In genomic region chr1:55716151-55716550, GRCh38 we compare ENCODE assay signal across 27 cellular contexts.
DNase-seq lines count a peak whose midpoint lies in the region; ATAC-seq and TF ChIP-seq lines count a peak whose summit lies in the region.
"Had no signal": no experiment of that assay in that cellular context is flagged by ENCODE, and none has a peak within 500 bp of the region (broad histone marks: within the 10 kb centered on the region; RNA-seq: fewer than 3 reads in every experiment).

No MANE protein-coding gene starts in this region.

- no peak overlapping the region for H2AFZ ChIP-seq in IMR-90 (replicated peaks; ENCODE audit: low read length, poor library complexity)

- H3K79me1 ChIP-seq in IMR-90 (ENCODE audit: low read depth in 1 of 2, low read length in 2 of 2), result 0 out of 4 replicates have a peak, but pooled peaks cover 0 to 6% of the 10 kb centered on the region in 2 experiments

- H4K8ac ChIP-seq in IMR-90 (ENCODE audit: low read depth in 2 of 2, low read length in 2 of 2), result peak overlapping the region; percentile 85 to 91

- no peak for TF ChIP-seq POLR2A in IMR-90 (IDR thresholded peaks at IDR 0.05; ENCODE audit: low read depth, low read length)
- TF ChIP-seq POLR2A in testis (IDR thresholded peaks at IDR 0.05), result no peak

- intact Hi-C loops in IMR-90 (cut with micrococcal nuclease), result loop anchor here (5.0 to 10.0 kb wide), 3 partner anchors 209 to 769 kb away; no protein-coding TSS in a partner anchor
- intact Hi-C loops in testis (cut with DNase I; ENCODE audit: low total_unique reads), result no loop called here

- peak overlapping the region; percentile 97 for H3K27ac ChIP-seq in IMR-90 (ENCODE audit: insufficient read depth, low read length)
- H3K27ac ChIP-seq in testis, result peak overlapping the region; percentile 1 to 84
- H3K27ac ChIP-seq: cardiac muscle cell, left lung, pancreas, right atrium auricular region, RWPE1, SK-N-MC, thoracic aorta, WERI-Rb-1 had no signal

- peak overlapping the region; percentile 98 for H3K18ac ChIP-seq in IMR-90 (ENCODE audit: low read depth, low read length)

- POLR2A ChIA-PET in IMR-90 (lab: Charles Lee; ENCODE audit: unreplicated experiment), result no interaction called here

- peak overlapping the region; percentile 96 for H3K14ac ChIP-seq in IMR-90 (replicated peaks; ENCODE audit: low read depth, low read length)

- H3K36me3 ChIP-seq in IMR-90 (ENCODE audit: control insufficient read depth, insufficient read depth, low read length) (no peaks in the 10 kb centered on the region), adipocyte (ENCODE audit: control insufficient read depth, insufficient read depth, low read length, severe bottlenecking) (no peaks in the 10 kb centered on the region), testis (ENCODE audit: low read depth, missing control alignments) (no peaks in the 10 kb centered on the region)
- H3K36me3 ChIP-seq: cardiac muscle cell, left lung, pancreas, right atrium auricular region, thoracic aorta, WERI-Rb-1 had no signal

- dilution Hi-C loops in IMR-90 (cut with HindIII; ENCODE audit: low sequenced_read_pairs, unreplicated experiment), result no loop called here

- H2AK9ac ChIP-seq in IMR-90 (replicated peaks; ENCODE audit: low read depth, low read length, poor library complexity), result peak overlapping the region; percentile 68

- no TSS peak for BruUV-seq in IMR-90 (replicated peaks; lab: Mats Ljungman, UMichigan)

- H3K23ac ChIP-seq in IMR-90 (ENCODE audit: low read depth, low read length), result peak overlapping the region; percentile 83

- peak overlapping the region; percentile 100 for H2BK120ac ChIP-seq in IMR-90 (ENCODE audit: low read depth, low read length)

- peak overlapping the region; percentile 100 for H2BK20ac ChIP-seq in IMR-90 (ENCODE audit: low read depth, low read length)

- peak overlapping the region; percentile 95 for H4K91ac ChIP-seq in IMR-90 (ENCODE audit: insufficient read depth, low read depth, low read length)

- peak overlapping the region; percentile 86 for H2AK5ac ChIP-seq in IMR-90 (ENCODE audit: low read depth, low read length)

- peak overlapping the region; percentile 100 for H3K4ac ChIP-seq in IMR-90 (ENCODE audit: low read depth, low read length)

- H2BK5ac ChIP-seq in IMR-90 (ENCODE audit: low read depth, low read length, poor library complexity, severe bottlenecking), result peak overlapping the region; percentile 99

- no peak for TF ChIP-seq CTCF in IMR-90 (conservative IDR thresholded peaks at IDR 0.05; ENCODE audit: low read depth, low read length)
- no peak for TF ChIP-seq CTCF in testis (IDR thresholded peaks at IDR 0.05)

- peak overlapping the region; percentile 91 for H3K56ac ChIP-seq in IMR-90 (ENCODE audit: extremely low read depth, insufficient read depth, low read length)

- peak overlapping the region; percentile 98 for H2BK15ac ChIP-seq in IMR-90 (ENCODE audit: low read depth, low read length)

- H3K9me3 ChIP-seq in IMR-90 (ENCODE audit: control insufficient read depth, insufficient read depth, low read length) (no peaks in the 10 kb centered on the region), adipocyte (ENCODE audit: control insufficient read depth, low read length) (no peaks in the 10 kb centered on the region), testis (no peaks in the 10 kb centered on the region)
- H3K9me3 ChIP-seq: left lung, pancreas, right atrium auricular region, thoracic aorta had no signal

- H3K27me3 ChIP-seq in IMR-90 (ENCODE audit: control insufficient read depth, insufficient read depth, low read length), result no peaks in the 10 kb centered on the region
- no peaks in the 10 kb centered on the region for H3K27me3 ChIP-seq in adipocyte (replicated peaks; ENCODE audit: control insufficient read depth, insufficient read depth, low read length)
- no peaks in the 10 kb centered on the region for H3K27me3 ChIP-seq in testis
- H3K27me3 ChIP-seq: cardiac muscle cell, left lung, pancreas, right atrium auricular region had no signal

- no peak overlapping the region; the same call in 1 of the 2 replicates for H3K4me2 ChIP-seq in IMR-90 (ENCODE audit: low read depth, low read length)

- CTCF ChIA-PET in IMR-90 (lab: Yijun Ruan, JAX), result no interaction called here

- peak overlapping the region; percentile 78 for H4K5ac ChIP-seq in IMR-90 (ENCODE audit: low read depth, low read length)

- H3K4me3 ChIP-seq in IMR-90 (ENCODE audit: insufficient read depth, low read depth, low read length) (no peak overlapping the region), adipocyte (ENCODE audit: low read length) (no peak overlapping the region), testis (no peak overlapping the region)
- H3K4me3 ChIP-seq: cardiac muscle cell, left lung, pancreas, right atrium auricular region, SK-N-MC, thoracic aorta had no signal

- no peaks in the 10 kb centered on the region for H4K20me1 ChIP-seq in IMR-90 (ENCODE audit: insufficient read depth, low read length)

- in situ Hi-C loops in IMR-90 (cut with MboI; ENCODE audit: low sequenced_read_pairs), result no loop called here

- H3K9me1 ChIP-seq in IMR-90 (ENCODE audit: insufficient read depth, low read length), result peaks cover 29% of the 10 kb centered on the region

- DNase-seq in IMR-90 (peak; percentile 61), adipocyte (ENCODE audit: low read depth) (no peak), hepatic stellate cell (ENCODE audit: low spot score) (peak; percentile 22), testis (peak; percentile 56), SKM-1 (lab: John Stamatoyannopoulos, UW; ENCODE audit: unreplicated experiment) (no peak), NCI-H510A (lab: John Stamatoyannopoulos, UW) (no peak)
- DNase-seq in stimulated activated CD4-positive, alpha-beta T cell treated with anti-CD3 and anti-CD28 coated beads, Interleukin-15, amount 100 ng/mL, for 24 hours, result no peak
- DNase-seq: activated CD4-positive, alpha-beta T cell treated with anti-CD3 and anti-CD28 coated beads, Interleukin-2, amount 10 ng/mL, durations not matched to agents 7 days and 5 days; activated CD8-positive, alpha-beta memory T cell treated with anti-CD3 and anti-CD28 coated beads, Interleukin-2, amount 10 ng/mL, durations not matched to agents 7 days and 5 days; activated naive CD4-positive, alpha-beta T cell treated with anti-CD3 and anti-CD28 coated beads for 36 hours; activated T-cell treated with anti-CD3 and anti-CD28 coated beads, Interleukin-2, amount 50 U/mL, for 72 hours; amygdala; CD8-positive, alpha-beta T cell; DMS153; foreskin melanocyte; left lung; naive thymus-derived CD8-positive, alpha-beta T cell; NCI-H2171; NCI-H526 treated with DMSO at 0.1 percent for 48 hours; pancreas; stimulated activated naive CD4-positive, alpha-beta T cell treated with Interleukin-2 at 50 U/mL for 16 hours; WERI-Rb-1 had no signal

- H3K9ac ChIP-seq in IMR-90 (ENCODE audit: low read depth, low read length) (peak overlapping the region; percentile 45), adipocyte (ENCODE audit: low read length) (peak overlapping the region; percentile 32)

- peaks cover 36% of the 10 kb centered on the region for H3K4me1 ChIP-seq in IMR-90 (ENCODE audit: control insufficient read depth, insufficient read depth, low read length)
- peaks cover 53% of the 10 kb centered on the region for H3K4me1 ChIP-seq in adipocyte (ENCODE audit: control insufficient read depth, insufficient read depth, low read length)
- H3K4me1 ChIP-seq in testis, result peaks cover 75% of the 10 kb centered on the region

- no peak for TF ChIP-seq RAD21 in IMR-90 (IDR thresholded peaks at IDR 0.05; ENCODE audit: low read length)

- whole genome bisulfite sequencing in IMR-90 (ENCODE audit: extremely low coverage in 2 of 2, insufficient read length in 1 of 2), 2 experiments, result 86% methylated on average over 1 of the region's 2 CpGs; no CpG with 5 or more reads in 1 of the 2 experiments
- WGBS in testis, 2 donors, result 45 to 63% methylated on average over 2 of the region's 2 CpGs

- ATAC-seq in IMR-90 (ENCODE audit: low read depth), result peak; percentile 5; the same call in 1 of the 2 replicates
- ATAC-seq: activated CD8-positive, alpha-beta memory T cell treated with anti-CD3 and anti-CD28 coated beads, Interleukin-2, amount 10 ng/mL, durations not matched to agents 7 days and 5 days; activated T-cell treated with anti-CD3 and anti-CD28 coated beads, Interleukin-2, amount 50 U/mL, for 72 hours; CD8-positive, alpha-beta T cell; left lung; naive thymus-derived CD8-positive, alpha-beta T cell; pancreas had no signal

TF ChIP-seq in IMR-90, 13 proteins besides CTCF, POLR2A, EP300 and RAD21:
- TF ChIP-seq USF2 (IDR thresholded peaks at IDR 0.05; ENCODE audit: low read depth, low read length), result 0 out of 2 replicates have a peak, but pooled peaks have one; percentile 7
- peak; percentile 27; the same call in 1 of the 2 replicates for TF ChIP-seq BHLHE40 (IDR thresholded peaks at IDR 0.05; ENCODE audit: low read depth, low read length)
- TF ChIP-seq SMC3 (IDR thresholded peaks at IDR 0.05; ENCODE audit: low read depth, low read length), result no peak

Comparison
In these comparisons a context has a peak if more than half of its experiments do, and no peak if none do; other contexts are left out.
1. DNase-seq: peak in IMR-90 (single experiment), hepatic stellate cell (single experiment) and testis (single experiment); none in adipocyte (single experiment), SKM-1 (single experiment), stimulated activated CD4-positive, alpha-beta T cell treated with anti-CD3 and anti-CD28 coated beads, Interleukin-15, amount 100 ng/mL, for 24 hours (single experiment) and NCI-H510A (single experiment).